In the genomic region with DNA sequence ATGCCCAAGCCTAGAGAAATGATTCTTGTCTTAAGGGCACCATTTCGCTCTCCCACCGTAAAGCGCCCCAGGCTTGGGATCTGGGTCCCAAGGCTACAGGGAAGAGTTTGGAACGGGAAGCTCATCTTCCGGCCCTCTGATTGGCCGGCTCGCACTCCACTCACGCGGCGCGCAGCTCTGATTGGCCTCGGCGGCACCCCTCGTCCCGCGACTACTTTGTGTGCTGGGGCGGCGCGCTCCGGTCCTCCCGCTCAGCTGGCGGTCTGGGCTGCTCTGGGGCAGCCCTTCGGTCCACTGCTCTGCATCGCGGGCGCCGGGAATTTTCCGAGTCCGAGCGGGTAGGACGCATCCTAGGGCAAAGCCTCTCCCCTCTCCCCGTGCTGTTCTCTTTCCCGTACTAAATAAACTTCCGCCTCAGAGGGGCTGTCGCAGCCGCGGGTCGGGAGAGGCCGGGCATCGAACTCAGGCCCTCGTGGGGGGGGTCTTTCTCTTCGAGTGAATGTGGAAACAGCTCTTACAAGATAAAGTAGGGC, we compare ENCODE assay signal across 8 cellular contexts. TPM values are rescaled to one million over a fixed set of nuclear protein-coding genes. Genes with fewer than 3 reads are reported as not detected.
DNase-seq lines count a peak whose midpoint lies in the region; ATAC-seq, FAIRE-seq and TF ChIP-seq lines count a peak whose summit lies in the region.

No MANE protein-coding gene starts in this region.

- H3K36me3 Mint-ChIP-seq in activated naive CD8-positive, alpha-beta T cell treated with anti-CD3 and anti-CD28 coated beads, Interleukin-2, amount 10 ng/mL, durations not matched to agents 7 days and 5 days = peaks cover 16% of the 10 kb centered on the region

- FAIRE-seq in pancreas (lab: Jason Lieb, UNC) = no peak

- H3K27ac Mint-ChIP-seq in activated naive CD8-positive, alpha-beta T cell treated with anti-CD3 and anti-CD28 coated beads, Interleukin-2, amount 10 ng/mL, durations not matched to agents 7 days and 5 days = peak overlapping the region; percentile 94

- ATAC-seq in activated naive CD8-positive, alpha-beta T cell treated with anti-CD3 and anti-CD28 coated beads, Interleukin-2, amount 10 ng/mL, durations not matched to agents 7 days and 5 days (ENCODE audit: low read depth) = peak; percentile 53
- ATAC-seq in Right ventricle myocardium superior (ENCODE audit: poor library complexity) (peak; percentile 93), pancreas (peak; percentile 79 to 92 (median 83))

- POLR2A ChIA-PET in HEK293 (lab: Yijun Ruan, JAX) = interaction anchor here (0.5 to 1.4 kb wide), 7 partner anchors 13 to 424 kb away, joined by 3 to 5 read pairs (median 4); no protein-coding TSS in a partner anchor
- POLR2A ChIA-PET in activated naive CD8-positive, alpha-beta T cell treated with anti-CD3 and anti-CD28 coated beads, Interleukin-2, amount 10 ng/mL, durations not matched to agents 7 days and 5 days (lab: Charles Lee) = interaction anchor here (0.5 to 3.6 kb wide), 25 partner anchors 11 to 664 kb away, joined by 3 to 59 read pairs (median 5); no protein-coding TSS in a partner anchor

- peak overlapping the region; percentile 97 for H3K4me3 Mint-ChIP-seq in activated naive CD8-positive, alpha-beta T cell treated with anti-CD3 and anti-CD28 coated beads, Interleukin-2, amount 10 ng/mL, durations not matched to agents 7 days and 5 days

- H3K9me3 Mint-ChIP-seq in activated naive CD8-positive, alpha-beta T cell treated with anti-CD3 and anti-CD28 coated beads, Interleukin-2, amount 10 ng/mL, durations not matched to agents 7 days and 5 days = no peaks in the 10 kb centered on the region

- H3K27ac ChIP-seq in HEK293 (ENCODE audit: extremely low read depth, low read depth, low read length) = peak overlapping the region; percentile 96
- H3K27ac ChIP-seq in pancreas = peak overlapping the region; percentile 90 to 97 (median 92)
- H3K27ac ChIP-seq in tibial artery = peak overlapping the region; percentile 94 to 95

- H3K4me3 ChIP-seq in HEK293 (ENCODE audit: low read depth, low read length) (peak overlapping the region; percentile 96), pancreas (peak overlapping the region; percentile 82 to 88 (median 86)), tibial artery (peak overlapping the region; percentile 79 to 88)

- 0% methylated on average over 34 to 42 of the region's 42 CpGs for WGBS in pancreas, 2 donors

- peaks cover 40% of the 10 kb centered on the region for H3K4me1 Mint-ChIP-seq in activated naive CD8-positive, alpha-beta T cell treated with anti-CD3 and anti-CD28 coated beads, Interleukin-2, amount 10 ng/mL, durations not matched to agents 7 days and 5 days

- no peak for TF ChIP-seq CTCF in HEK293 (tag by site-specific recombination; IDR thresholded peaks at IDR 0.05)
- TF ChIP-seq CTCF in pancreas (IDR thresholded peaks at IDR 0.05) = no peak
- TF ChIP-seq CTCF in tibial artery (IDR thresholded peaks at IDR 0.05) = no peak

- H3K27me3 ChIP-seq in pancreas (no peaks in the 10 kb centered on the region), tibial artery (no peaks in the 10 kb centered on the region)

- no peaks in the 10 kb centered on the region for H3K27me3 Mint-ChIP-seq in activated naive CD8-positive, alpha-beta T cell treated with anti-CD3 and anti-CD28 coated beads, Interleukin-2, amount 10 ng/mL, durations not matched to agents 7 days and 5 days

- no peaks in the 10 kb centered on the region for H3K9me3 ChIP-seq in HEK293 (ENCODE audit: control insufficient read depth, insufficient read depth, low read depth, low read length)
- H3K9me3 ChIP-seq in pancreas = no peaks in the 10 kb centered on the region
- H3K9me3 ChIP-seq in tibial artery = no peaks in the 10 kb centered on the region

- 0 out of 2 replicates have a peak, but pooled peaks cover 2% of the 10 kb centered on the region for H3K4me1 ChIP-seq in HEK293 (ENCODE audit: control insufficient read depth, insufficient read depth, low read length)
- H3K4me1 ChIP-seq in pancreas = peaks cover 3 to 5% (median 4%) of the 10 kb centered on the region in 3 donors
- peaks cover 0 to 9% (median 4%) of the 10 kb centered on the region in 4 donors for H3K4me1 ChIP-seq in tibial artery

- CTCF ChIA-PET in HEK293 (lab: Yijun Ruan, JAX) = interaction anchor here (0.6 to 5.6 kb wide), 9 partner anchors 10 to 1083 kb away, joined by 3 to 26 read pairs (median 3); no protein-coding TSS in a partner anchor

- intact Hi-C loops in Right ventricle myocardium superior (cut with DNase I) (loop anchor here (5.0 to 10.0 kb wide), 3 partner anchors 189 to 543 kb away; no protein-coding TSS in a partner anchor), pancreas (cut with DNase I) (loop anchor here in 2 of 3 donors (5.0 to 10.0 kb wide), 2 partner anchors 411 to 413 kb away; no protein-coding TSS in a partner anchor), tibial artery (cut with DNase I; ENCODE audit: low total_unique reads) (loop anchor here (5.0 kb wide), 1 partner anchor 411 kb away; no protein-coding TSS in a partner anchor)

- H3K36me3 ChIP-seq in HEK293 (ENCODE audit: control insufficient read depth in 2 of 2, insufficient read depth in 1 of 2, low read length in 2 of 2) = no peaks in the 10 kb centered on the region
- no peaks in the 10 kb centered on the region for H3K36me3 ChIP-seq in pancreas
- H3K36me3 ChIP-seq in tibial artery = no peaks in the 10 kb centered on the region

- DNase-seq in GM04503 (ENCODE audit: low read depth) (peak; percentile 80), MV-4-11 (lab: John Stamatoyannopoulos, UW) (peak; percentile 77), SKM-1 treated with dmso at 0.1 percent for 144 hours (lab: John Stamatoyannopoulos, UW; ENCODE audit: unreplicated experiment) (peak; percentile 46), Right ventricle myocardium superior (peak; percentile 96), pancreas (peak; percentile 90 to 96 (median 92)), tibial artery (peak; percentile 95)
- peak; percentile 81 for DNase-seq in activated naive CD8-positive, alpha-beta T cell treated with anti-CD3 and anti-CD28 coated beads, Interleukin-2, amount 10 ng/mL, durations not matched to agents 7 days and 5 days

TF ChIP-seq in HEK293, 187 proteins besides CTCF, POLR2A, EP300 and RAD21 (continues in another document):
- TF ChIP-seq ZXDB (tag by site-specific recombination; IDR thresholded peaks at IDR 0.05) = no peak
- TF ChIP-seq SALL2 (tag by site-specific recombination; IDR thresholded peaks at IDR 0.05; ENCODE audit: borderline replicate concordance) = no peak
- TF ChIP-seq SP7 (tag by site-specific recombination; IDR thresholded peaks at IDR 0.05) = peak; percentile 13; the same call in 1 of the 2 replicates
- TF ChIP-seq SP2 (tag by site-specific recombination; IDR thresholded peaks at IDR 0.05) = peak; percentile 87
- no peak for TF ChIP-seq YY1 (tag by site-specific recombination; IDR thresholded peaks at IDR 0.05)
- TF ChIP-seq ZNF341 (tag by site-specific recombination; IDR thresholded peaks at IDR 0.05; ENCODE audit: low read depth) = peak; percentile 67; the same call in 1 of the 2 replicates
- peak; percentile 77 for TF ChIP-seq ZBTB17 (tag by site-specific recombination; IDR thresholded peaks at IDR 0.05)
- TF ChIP-seq, protein P1, sequence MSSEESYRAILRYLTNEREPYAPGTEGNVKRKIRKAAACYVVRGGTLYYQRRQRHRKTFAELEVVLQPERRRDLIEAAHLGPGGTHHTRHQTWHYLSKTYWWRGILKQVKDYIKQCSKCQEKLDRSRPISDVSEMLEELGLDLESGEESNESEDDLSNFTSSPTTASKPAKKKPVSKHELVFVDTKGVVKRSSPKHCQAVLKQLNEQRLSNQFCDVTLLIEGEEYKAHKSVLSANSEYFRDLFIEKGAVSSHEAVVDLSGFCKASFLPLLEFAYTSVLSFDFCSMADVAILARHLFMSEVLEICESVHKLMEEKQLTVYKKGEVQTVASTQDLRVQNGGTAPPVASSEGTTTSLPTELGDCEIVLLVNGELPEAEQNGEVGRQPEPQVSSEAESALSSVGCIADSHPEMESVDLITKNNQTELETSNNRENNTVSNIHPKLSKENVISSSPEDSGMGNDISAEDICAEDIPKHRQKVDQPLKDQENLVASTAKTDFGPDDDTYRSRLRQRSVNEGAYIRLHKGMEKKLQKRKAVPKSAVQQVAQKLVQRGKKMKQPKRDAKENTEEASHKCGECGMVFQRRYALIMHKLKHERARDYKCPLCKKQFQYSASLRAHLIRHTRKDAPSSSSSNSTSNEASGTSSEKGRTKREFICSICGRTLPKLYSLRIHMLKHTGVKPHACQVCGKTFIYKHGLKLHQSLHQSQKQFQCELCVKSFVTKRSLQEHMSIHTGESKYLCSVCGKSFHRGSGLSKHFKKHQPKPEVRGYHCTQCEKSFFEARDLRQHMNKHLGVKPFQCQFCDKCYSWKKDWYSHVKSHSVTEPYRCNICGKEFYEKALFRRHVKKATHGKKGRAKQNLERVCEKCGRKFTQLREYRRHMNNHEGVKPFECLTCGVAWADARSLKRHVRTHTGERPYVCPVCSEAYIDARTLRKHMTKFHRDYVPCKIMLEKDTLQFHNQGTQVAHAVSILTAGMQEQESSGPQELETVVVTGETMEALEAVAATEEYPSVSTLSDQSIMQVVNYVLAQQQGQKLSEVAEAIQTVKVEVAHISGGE (tag by site-specific recombination; conservative IDR thresholded peaks at IDR 0.05; ENCODE audit: low read depth) = peak; percentile 50
- TF ChIP-seq ZBTB8A (tag by site-specific recombination; IDR thresholded peaks at IDR 0.05) = peak; percentile 5; the same call in 1 of the 2 replicates
- peak; percentile 56; the same call in 1 of the 2 replicates for TF ChIP-seq GLIS2 (tag by site-specific recombination; IDR thresholded peaks at IDR 0.05)
- TF ChIP-seq, protein P2, sequence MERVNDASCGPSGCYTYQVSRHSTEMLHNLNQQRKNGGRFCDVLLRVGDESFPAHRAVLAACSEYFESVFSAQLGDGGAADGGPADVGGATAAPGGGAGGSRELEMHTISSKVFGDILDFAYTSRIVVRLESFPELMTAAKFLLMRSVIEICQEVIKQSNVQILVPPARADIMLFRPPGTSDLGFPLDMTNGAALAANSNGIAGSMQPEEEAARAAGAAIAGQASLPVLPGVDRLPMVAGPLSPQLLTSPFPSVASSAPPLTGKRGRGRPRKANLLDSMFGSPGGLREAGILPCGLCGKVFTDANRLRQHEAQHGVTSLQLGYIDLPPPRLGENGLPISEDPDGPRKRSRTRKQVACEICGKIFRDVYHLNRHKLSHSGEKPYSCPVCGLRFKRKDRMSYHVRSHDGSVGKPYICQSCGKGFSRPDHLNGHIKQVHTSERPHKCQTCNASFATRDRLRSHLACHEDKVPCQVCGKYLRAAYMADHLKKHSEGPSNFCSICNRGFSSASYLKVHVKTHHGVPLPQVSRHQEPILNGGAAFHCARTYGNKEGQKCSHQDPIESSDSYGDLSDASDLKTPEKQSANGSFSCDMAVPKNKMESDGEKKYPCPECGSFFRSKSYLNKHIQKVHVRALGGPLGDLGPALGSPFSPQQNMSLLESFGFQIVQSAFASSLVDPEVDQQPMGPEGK (tag by site-specific recombination; IDR thresholded peaks at IDR 0.05) = peak; percentile 81
- peak; percentile 100 for TF ChIP-seq IKZF3 (tag by site-specific recombination; IDR thresholded peaks at IDR 0.05)

RNA-seq across cellular contexts. Expression of a gene that starts 0.8 kb away (rescaled TPM):
- total RNA-seq in activated naive CD8-positive, alpha-beta T cell treated with anti-CD3 and anti-CD28 coated beads, Interleukin-2, amount 10 ng/mL, durations not matched to agents 7 days and 5 days = 10 to 100 TPM; 82.7 to 86.4 TPM
- total RNA-seq in Right ventricle myocardium superior (9.9 TPM), pancreas (10 to 100 TPM; 19.1 to 42.6 (median 22.6) TPM)
- polyA plus RNA-seq in pancreas = 1 to 10 TPM; 5.8 to 7.0 TPM

Comparison
In these comparisons a context has a peak if more than half of its experiments do, and no peak if none do; other contexts are left out.
1. Peak in every context shown above with its lines: DNase-seq, ATAC-seq, H3K4me3 ChIP-seq and H3K27ac ChIP-seq.
2. DNase-seq: peak in every context shown above with its lines; median percentile 96 in Right ventricle myocardium superior; 95 in tibial artery; 92 in pancreas; 81 in activated naive CD8-positive, alpha-beta T cell treated with anti-CD3 and anti-CD28 coated beads, Interleukin-2, amount 10 ng/mL, durations not matched to agents 7 days and 5 days; 80 in GM04503; 77 in MV-4-11; 46 in SKM-1 treated with dmso at 0.1 percent for 144 hours.